10 cellular contexts compared by ENCODE assay signal in genomic region chr18:29164993-29165599, GRCh38.
DNase-seq lines count a peak whose midpoint lies in the region; FAIRE-seq and TF ChIP-seq lines count a peak whose summit lies in the region.
"Had no signal": no experiment of that assay in that cellular context is flagged by ENCODE, and none has a peak within 500 bp of the region (broad histone marks: within the 10 kb centered on the region; RNA-seq: fewer than 3 reads in every experiment).

No MANE protein-coding gene starts in this region.

- H3K27ac ChIP-seq in subcutaneous abdominal adipose tissue (ENCODE audit: low read depth, low read length): peak overlapping the region; percentile 38
- no peak overlapping the region for H3K27ac ChIP-seq in dorsolateral prefrontal cortex

- H3K9ac ChIP-seq in adipocyte (ENCODE audit: low read length) (peak overlapping the region; percentile 81), subcutaneous abdominal adipose tissue (ENCODE audit: low read length in 5 of 5) (no peak overlapping the region)

- H3K4me3 ChIP-seq in adipocyte (ENCODE audit: low read length): peak overlapping the region; percentile 58
- H3K4me3 ChIP-seq in subcutaneous abdominal adipose tissue (ENCODE audit: low read depth in 1 of 5, low read length in 5 of 5): no peak overlapping the region
- no peak overlapping the region for H3K4me3 ChIP-seq in dorsolateral prefrontal cortex

- no peak for TF ChIP-seq CTCF in dorsolateral prefrontal cortex (IDR thresholded peaks at IDR 0.05 in 54 of 56, conservative IDR thresholded peaks at IDR 0.05 in 2 of 56; ENCODE audit: low read depth in 1 of 56, partially characterized antibody in 56 of 56)

- no peak for TF ChIP-seq POLR2A in H54 (IDR thresholded peaks at IDR 0.05; ENCODE audit: low read depth, low read length)

- H3K36me3 ChIP-seq in adipocyte (ENCODE audit: control insufficient read depth, insufficient read depth, low read length, severe bottlenecking) (no peaks in the 10 kb centered on the region), subcutaneous abdominal adipose tissue (ENCODE audit: control insufficient read depth in 5 of 5, insufficient read depth in 5 of 5, low read length in 5 of 5) (no peaks in the 10 kb centered on the region)

- peak; percentile 78 for FAIRE-seq in H54 (lab: Jason Lieb, UNC)
- FAIRE-seq: colon had no signal

- DNase-seq in H54 (ENCODE audit: insufficient read length, low spot score) (no peak), adipocyte (ENCODE audit: low read depth) (peak; percentile 85), glomerular visceral epithelial cell (ENCODE audit: extremely low spot score) (peak; percentile 87), dorsolateral prefrontal cortex (no peak), GF-D8 (lab: John Stamatoyannopoulos, UW) (no peak), mesenteric fat pad (ENCODE audit: low spot score) (no peak), UCSD-AML1 (lab: John Stamatoyannopoulos, UW; ENCODE audit: unreplicated experiment) (no peak)
- DNase-seq: NCI-H1436 had no signal

- H3K4me1 ChIP-seq in adipocyte (ENCODE audit: control insufficient read depth, insufficient read depth, low read length) (peaks cover 40% of the 10 kb centered on the region), subcutaneous abdominal adipose tissue (ENCODE audit: control insufficient read depth in 5 of 5, insufficient read depth in 5 of 5, low read length in 5 of 5) (peaks cover 0 to 3% (median 0%) of the 10 kb centered on the region in 5 donors)

- no peaks in the 10 kb centered on the region for H3K9me3 ChIP-seq in adipocyte (ENCODE audit: control insufficient read depth, low read length)
- no peaks in the 10 kb centered on the region for H3K9me3 ChIP-seq in subcutaneous abdominal adipose tissue (ENCODE audit: control insufficient read depth in 5 of 5, low read length in 5 of 5)

- H3K27me3 ChIP-seq in adipocyte (replicated peaks; ENCODE audit: control insufficient read depth, insufficient read depth, low read length): no peaks in the 10 kb centered on the region
- no peaks in the 10 kb centered on the region for H3K27me3 ChIP-seq in subcutaneous abdominal adipose tissue (ENCODE audit: control insufficient read depth in 5 of 5, insufficient read depth in 4 of 5, low read length in 5 of 5)
- no peaks in the 10 kb centered on the region for H3K27me3 ChIP-seq in dorsolateral prefrontal cortex

- intact Hi-C loops in dorsolateral prefrontal cortex (cut with DNase I): no loop called here

Comparison
In these comparisons a context has a peak if more than half of its experiments do, and no peak if none do; other contexts are left out.
1. DNase-seq: peak in adipocyte (single experiment) and glomerular visceral epithelial cell (single experiment); none in H54 (single experiment), dorsolateral prefrontal cortex (0 of 10), GF-D8 (single experiment), mesenteric fat pad (single experiment) and UCSD-AML1 (single experiment).